In the genomic region with DNA sequence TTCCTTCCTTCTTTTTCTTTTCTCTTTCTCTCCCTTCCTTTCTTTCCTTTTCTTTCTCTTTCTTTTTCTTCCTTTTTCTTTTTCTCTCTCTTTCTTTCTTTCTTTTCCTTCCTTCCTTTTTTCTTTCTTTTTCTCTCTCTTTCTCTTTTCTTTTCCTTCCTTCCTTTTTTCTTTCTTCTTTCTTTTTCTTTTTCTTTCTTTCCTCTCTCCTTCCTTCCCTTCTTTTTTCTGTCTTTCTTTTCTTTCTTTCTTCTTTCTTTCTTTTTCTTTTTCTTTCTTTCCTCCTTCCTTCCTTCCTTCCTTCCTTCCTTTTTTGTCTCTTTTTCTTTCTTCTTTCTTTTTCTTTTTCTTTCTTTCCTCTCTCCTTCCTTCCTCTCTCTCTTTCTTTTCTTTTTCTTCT, we compare ENCODE assay signal across 22 cellular contexts.
"Had no signal": no experiment of that assay in that cellular context is flagged by ENCODE, and none has a peak within 500 bp of the region (broad histone marks: within the 10 kb centered on the region; RNA-seq: fewer than 3 reads in every experiment).

No MANE protein-coding gene starts in this region.

- H3K4me2 ChIP-seq: KMS-11, SK-N-SH had no signal

- DNase-seq: IMR-90, Kasumi-1, MM.1S, NCI-H1092 treated with DMSO at 0.1 percent for 48 hours, NCI-H1436, NCI-H187, NCI-H2029, NCI-H2081 treated with DMSO at 0.1 percent for 48 hours, NCI-H2171, NCI-H226, NCI-H446, NCI-H510A, NCI-H524 treated with DMSO at 0.1 percent for 48 hours, NCI-H69, NCI-H774, RPMI8226, SHP77, SK-N-SH, SW 1271 had no signal

- H3K27ac ChIP-seq: KMS-11 had no signal

- ATAC-seq: HepG2 had no signal

- H3K9ac ChIP-seq: KMS-11, SK-N-SH had no signal

- FAIRE-seq: HepG2, RCC 7860 had no signal
